1 cellular context compared by ENCODE assay signal in the genomic region with DNA sequence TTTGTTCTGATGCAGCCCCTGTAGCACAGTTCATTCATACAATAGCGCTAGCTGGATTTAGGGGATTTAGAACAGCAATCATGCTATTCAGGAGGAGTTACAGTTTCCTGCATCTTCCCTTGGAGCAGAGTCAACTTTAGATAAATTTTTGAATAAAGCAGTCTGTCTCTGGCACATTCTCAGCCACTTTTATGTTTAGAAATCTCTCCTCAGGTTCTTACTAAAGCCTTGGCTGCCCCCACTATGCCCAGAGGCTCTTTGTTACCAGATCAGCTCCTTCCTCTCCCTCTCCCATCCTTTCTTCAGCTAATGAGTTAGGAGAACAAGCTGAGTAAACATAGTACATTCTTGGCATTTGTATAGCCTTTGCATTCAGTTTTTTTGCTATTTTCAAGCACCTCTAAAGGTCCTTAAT.
TF ChIP-seq lines count a peak whose summit lies in the region.

No MANE protein-coding gene starts in this region.

TF ChIP-seq in HepG2, 621 proteins besides CTCF, POLR2A, EP300 and RAD21:
- no peak for TF ChIP-seq NR2C2 (CRISPR knock-in tag; IDR thresholded peaks at IDR 0.05; ENCODE audit: borderline replicate concordance)
- TF ChIP-seq IRF2 (CRISPR knock-in tag; IDR thresholded peaks at IDR 0.05): no peak
- TF ChIP-seq, protein P1, sequence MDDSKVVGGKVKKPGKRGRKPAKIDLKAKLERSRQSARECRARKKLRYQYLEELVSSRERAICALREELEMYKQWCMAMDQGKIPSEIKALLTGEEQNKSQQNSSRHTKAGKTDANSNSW (CRISPR knock-in tag; IDR thresholded peaks at IDR 0.05; ENCODE audit: borderline replicate concordance): no peak
- no peak for TF ChIP-seq ZNF678 (CRISPR knock-in tag; IDR thresholded peaks at IDR 0.05)
- no peak for TF ChIP-seq KAT8 (CRISPR knock-in tag; IDR thresholded peaks at IDR 0.05)
- no peak for TF ChIP-seq DPF2 (CRISPR knock-in tag; IDR thresholded peaks at IDR 0.05; ENCODE audit: borderline replicate concordance, low read depth)
- no peak for TF ChIP-seq BCL6 (CRISPR knock-in tag; IDR thresholded peaks at IDR 0.05)
- TF ChIP-seq ZNF33B (CRISPR knock-in tag; IDR thresholded peaks at IDR 0.05): no peak
- TF ChIP-seq CCAR2 (optimal IDR thresholded peaks at IDR 0.05; ENCODE audit: low read depth, low read length): no peak
TF ChIP-seq in HepG2: peak in this region for 0.
